ENCODE assay signal across 1 cellular context in the genomic region with DNA sequence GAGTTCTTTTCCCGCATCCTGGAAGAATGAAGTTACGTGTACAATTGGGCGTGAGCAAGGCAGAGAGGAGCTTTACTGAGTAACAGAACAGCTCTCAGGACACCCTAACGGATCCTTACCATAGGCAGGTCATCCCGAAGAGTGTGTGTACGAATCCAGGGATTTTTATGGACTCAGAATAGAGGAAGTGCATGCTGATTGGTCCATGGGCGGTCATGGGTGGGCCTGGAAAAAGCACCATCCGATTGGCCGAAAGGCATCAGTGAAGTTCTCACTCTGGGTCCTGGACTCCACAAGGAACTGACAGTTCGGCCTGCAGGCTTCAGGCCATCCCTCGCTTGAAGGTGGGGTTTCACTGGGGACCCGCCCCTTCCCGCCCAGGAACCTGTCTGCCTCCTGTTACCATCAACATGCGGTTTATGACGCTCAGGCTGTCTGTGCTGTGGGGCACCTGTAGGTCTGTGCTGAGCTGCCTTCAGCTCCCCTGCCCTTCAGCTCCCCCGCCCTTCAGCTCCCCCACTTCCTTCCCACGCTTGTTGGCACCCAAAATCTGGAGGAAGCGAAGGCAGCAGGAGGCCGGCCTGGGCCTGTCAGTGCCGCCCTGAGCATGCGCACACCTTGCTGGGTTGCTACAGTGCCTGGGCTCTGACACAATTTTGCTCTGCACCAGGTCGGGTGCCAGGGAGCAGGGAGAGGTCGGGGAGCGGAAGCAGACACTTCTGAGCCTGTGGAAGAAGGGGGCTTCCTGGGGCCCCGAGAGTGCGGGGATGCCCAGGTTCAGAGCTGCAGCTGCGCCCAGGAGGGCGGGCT.
TF ChIP-seq lines count a peak whose summit lies in the region.

No MANE protein-coding gene starts in this region.

TF ChIP-seq in K562, 482 proteins besides CTCF, POLR2A, EP300 and RAD21 (continued from another document):
- no peak for TF ChIP-seq ARID3A (IDR thresholded peaks at IDR 0.05; ENCODE audit: borderline replicate concordance, low read depth, low read length)
- TF ChIP-seq ZNF395 (CRISPR knock-in tag; IDR thresholded peaks at IDR 0.05), result no peak
- no peak for TF ChIP-seq MYNN (IDR thresholded peaks at IDR 0.05)
- no peak for TF ChIP-seq MYNN (CRISPR knock-in tag; IDR thresholded peaks at IDR 0.05)
- TF ChIP-seq XRCC5 (IDR thresholded peaks at IDR 0.05; ENCODE audit: low read depth, low read length), result no peak
